Comparison of ENCODE assay signal across 1 cellular context in genomic region chr11:65147352-65148075, GRCh38.
A peak's percentile ranks its signal among the peaks of the same experiment; 100 is the strongest.
TF ChIP-seq lines count a peak whose summit lies in the region.

No MANE protein-coding gene starts in this region.

TF ChIP-seq in HEK293, 187 proteins besides CTCF, POLR2A, EP300 and RAD21 (continued from another document):
- TF ChIP-seq ZNF626 (tag by site-specific recombination; IDR thresholded peaks at IDR 0.05), result no peak
- no peak for TF ChIP-seq ZNF398 (tag by site-specific recombination; IDR thresholded peaks at IDR 0.05)
- peak; percentile 32; the same call in 1 of the 2 replicates for TF ChIP-seq REST (tag by site-specific recombination; IDR thresholded peaks at IDR 0.05)
- 0 out of 2 replicates have a peak, but pooled peaks have one; percentile 14 for TF ChIP-seq SP3 (tag by site-specific recombination; IDR thresholded peaks at IDR 0.05)
- TF ChIP-seq ZNF555 (tag by site-specific recombination; conservative IDR thresholded peaks at IDR 0.05), result peak; percentile 41; the same call in 1 of the 2 replicates
- peak; percentile 64 for TF ChIP-seq ZNF623 (tag by site-specific recombination; IDR thresholded peaks at IDR 0.05)
- no peak for TF ChIP-seq ZNF292 (tag by site-specific recombination; IDR thresholded peaks at IDR 0.05; ENCODE audit: borderline replicate concordance, low read depth)
- TF ChIP-seq RBAK (tag by site-specific recombination; IDR thresholded peaks at IDR 0.05), result no peak
- no peak for TF ChIP-seq ZNF112 (tag by site-specific recombination; IDR thresholded peaks at IDR 0.05)
- TF ChIP-seq ZNF558 (tag by site-specific recombination; IDR thresholded peaks at IDR 0.05), result peak; percentile 42; the same call in 1 of the 2 replicates
- TF ChIP-seq SCRT2 (tag by site-specific recombination; IDR thresholded peaks at IDR 0.05), result no peak
